1 cellular context compared by ENCODE assay signal in genomic region chr10:44971935-44972792, GRCh38.
TF ChIP-seq lines count a peak whose summit lies in the region.

No MANE protein-coding gene starts in this region.

TF ChIP-seq in H1, 55 proteins besides CTCF, POLR2A, EP300 and RAD21:
- TF ChIP-seq SAP30 (IDR thresholded peaks at IDR 0.05; ENCODE audit: insufficient read depth, insufficient replicate concordance, low read length), result no peak
- no peak for TF ChIP-seq TCF12 (IDR thresholded peaks at IDR 0.05; ENCODE audit: low read depth, low read length)
- TF ChIP-seq CHD1 (IDR thresholded peaks at IDR 0.05; ENCODE audit: low read depth, low read length), result no peak
- TF ChIP-seq, protein P1, sequence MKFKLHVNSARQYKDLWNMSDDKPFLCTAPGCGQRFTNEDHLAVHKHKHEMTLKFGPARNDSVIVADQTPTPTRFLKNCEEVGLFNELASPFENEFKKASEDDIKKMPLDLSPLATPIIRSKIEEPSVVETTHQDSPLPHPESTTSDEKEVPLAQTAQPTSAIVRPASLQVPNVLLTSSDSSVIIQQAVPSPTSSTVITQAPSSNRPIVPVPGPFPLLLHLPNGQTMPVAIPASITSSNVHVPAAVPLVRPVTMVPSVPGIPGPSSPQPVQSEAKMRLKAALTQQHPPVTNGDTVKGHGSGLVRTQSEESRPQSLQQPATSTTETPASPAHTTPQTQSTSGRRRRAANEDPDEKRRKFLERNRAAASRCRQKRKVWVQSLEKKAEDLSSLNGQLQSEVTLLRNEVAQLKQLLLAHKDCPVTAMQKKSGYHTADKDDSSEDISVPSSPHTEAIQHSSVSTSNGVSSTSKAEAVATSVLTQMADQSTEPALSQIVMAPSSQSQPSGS (IDR thresholded peaks at IDR 0.05; ENCODE audit: low read length), result no peak
- no peak for TF ChIP-seq TBP (IDR thresholded peaks at IDR 0.05; ENCODE audit: low read depth, low read length)
- TF ChIP-seq JUND (IDR thresholded peaks at IDR 0.05; ENCODE audit: low read length), result no peak
- no peak for TF ChIP-seq E2F6 (IDR thresholded peaks at IDR 0.05)
- TF ChIP-seq SIX5 (IDR thresholded peaks at IDR 0.05; ENCODE audit: low read depth, low read length), result no peak
- TF ChIP-seq GABPA (IDR thresholded peaks at IDR 0.05; ENCODE audit: borderline replicate concordance, insufficient read depth, low read length), result no peak
- TF ChIP-seq YY1 (IDR thresholded peaks at IDR 0.05; ENCODE audit: low read depth, low read length), result no peak
- TF ChIP-seq POU5F1 (IDR thresholded peaks at IDR 0.05; ENCODE audit: low read depth, low read length), result no peak
- TF ChIP-seq EZH2 (IDR thresholded peaks at IDR 0.05; ENCODE audit: low read depth, low read length, severe bottlenecking), result no peak
- no peak for TF ChIP-seq KDM5A (IDR thresholded peaks at IDR 0.05; ENCODE audit: low read length)
- no peak for TF ChIP-seq CBX5 (IDR thresholded peaks at IDR 0.05; ENCODE audit: low read depth, low read length)
- TF ChIP-seq FOSL1 (IDR thresholded peaks at IDR 0.05; ENCODE audit: insufficient read depth, low read depth, low read length), result no peak
- TF ChIP-seq USF2 (IDR thresholded peaks at IDR 0.05; ENCODE audit: low read length), result no peak
- TF ChIP-seq SRF (IDR thresholded peaks at IDR 0.05; ENCODE audit: low read depth, low read length), result no peak
- TF ChIP-seq SP1 (IDR thresholded peaks at IDR 0.05; ENCODE audit: low read depth, low read length), result no peak
- no peak for TF ChIP-seq PHF8 (conservative IDR thresholded peaks at IDR 0.05; ENCODE audit: low read depth, low read length)
